Comparison of ENCODE assay signal across 8 cellular contexts in the genomic region with DNA sequence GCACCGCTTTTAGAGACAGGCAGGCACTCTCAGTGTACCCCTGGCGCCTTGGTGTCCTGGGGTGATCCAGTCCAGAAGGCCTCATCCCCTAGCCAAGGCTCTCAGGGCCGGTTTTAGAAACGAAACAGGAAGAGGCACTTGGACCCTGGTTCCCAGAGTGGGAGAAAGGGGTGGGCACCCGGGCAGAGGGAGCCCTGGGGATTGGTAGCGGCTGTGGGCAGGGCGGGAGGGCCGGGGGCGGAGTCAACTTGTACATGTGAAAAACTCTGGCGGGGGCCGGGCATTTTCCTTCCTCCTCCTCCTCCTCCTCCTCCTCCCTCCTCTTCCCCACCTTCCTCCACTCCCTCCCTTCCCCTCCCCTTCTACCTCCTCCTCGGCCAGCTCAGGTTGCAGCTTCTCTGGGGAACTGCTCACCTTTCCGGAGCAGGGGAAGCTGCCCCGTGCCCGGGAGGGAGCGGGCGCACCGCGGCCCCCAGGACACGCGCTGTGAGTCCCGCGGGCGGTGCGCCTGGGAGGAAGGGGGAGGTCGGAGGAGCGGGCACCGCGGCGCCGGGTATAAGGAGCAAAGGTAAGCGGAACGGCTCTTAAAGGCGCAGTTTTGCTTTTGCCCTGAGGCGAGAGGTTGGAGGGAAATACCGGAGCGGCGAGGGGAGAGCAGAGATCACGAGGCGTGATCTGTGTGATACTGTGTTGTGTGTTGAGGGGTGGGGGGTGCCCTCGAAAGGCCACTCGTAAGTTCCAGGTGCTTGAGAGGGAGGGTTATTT. TPM values are rescaled to one million over a fixed set of nuclear protein-coding genes. Genes with fewer than 3 reads are reported as not detected.
DNase-seq lines count a peak whose midpoint lies in the region; ATAC-seq and TF ChIP-seq lines count a peak whose summit lies in the region.

Gene CDK18, plus strand, starts transcription at position 359 of the 765 bp plus-strand sequence. CDS start 18,499 bp downstream, outside the sequence.

- peaks cover 48% of the 10 kb centered on the region for H3K4me1 ChIP-seq in HUES6 (ENCODE audit: control insufficient read depth, insufficient read depth, low read length)
- H3K4me1 ChIP-seq in OCI-LY1 (ENCODE audit: insufficient read depth, low read length, severe bottlenecking), result peaks cover 10% of the 10 kb centered on the region
- H3K4me1 ChIP-seq in osteoblast (ENCODE audit: insufficient read depth, low read length), result peaks cover 4% of the 10 kb centered on the region
- H3K4me1 ChIP-seq in aorta (ENCODE audit: control insufficient read depth in 1 of 2, insufficient read depth in 2 of 2, low read length in 2 of 2), result no peaks in the 10 kb centered on the region

- intact Hi-C loops in cardiac septum (cut with DNase I), result no loop called here
- intact Hi-C loops in aorta (cut with DNase I), result no loop called here

- no peaks in the 10 kb centered on the region for H3F3A ChIP-seq in OCI-LY1 (ENCODE audit: insufficient read depth, low read length)

- H3K4me1 Mint-ChIP-seq in activated naive CD8-positive, alpha-beta T cell (ENCODE audit: low read depth), result peaks cover 14% of the 10 kb centered on the region

- ATAC-seq in aorta (ENCODE audit: low FRiP score), result peak; percentile 70
- ATAC-seq in GM21423 (IDR thresholded peaks at IDR 0.05; ENCODE audit: unreplicated experiment), result no peak

- no peaks in the 10 kb centered on the region for H3K27me3 ChIP-seq in HUES6 (ENCODE audit: control insufficient read depth, insufficient read depth, low read length)
- peaks cover 2% of the 10 kb centered on the region; the same call in 1 of the 2 replicates for H3K27me3 ChIP-seq in OCI-LY1 (ENCODE audit: insufficient read depth, low read length)
- peaks cover 32% of the 10 kb centered on the region for H3K27me3 ChIP-seq in osteoblast (ENCODE audit: insufficient read depth, low read length)
- H3K27me3 ChIP-seq in aorta (ENCODE audit: control insufficient read depth in 1 of 2, insufficient read depth in 2 of 2, low read length in 1 of 2), result no peaks in the 10 kb centered on the region

- no peaks in the 10 kb centered on the region for H3K27me3 Mint-ChIP-seq in activated naive CD8-positive, alpha-beta T cell

- no peaks in the 10 kb centered on the region for H3K9me2 ChIP-seq in OCI-LY1 (ENCODE audit: low read depth, low read length)

- H3K36me3 ChIP-seq in HUES6 (ENCODE audit: control insufficient read depth, insufficient read depth, low read length), result no peaks in the 10 kb centered on the region
- no peaks in the 10 kb centered on the region for H3K36me3 ChIP-seq in OCI-LY1 (ENCODE audit: insufficient read depth, low read length)
- no peaks in the 10 kb centered on the region for H3K36me3 ChIP-seq in osteoblast (ENCODE audit: insufficient read depth, low read length)
- H3K36me3 ChIP-seq in aorta (ENCODE audit: control insufficient read depth in 1 of 2, insufficient read depth in 2 of 2, low read length in 1 of 2), result no peaks in the 10 kb centered on the region

- DNase-seq in AML-193 (lab: John Stamatoyannopoulos, UW) (peak; percentile 58 to 64), cardiac septum (ENCODE audit: low spot score) (peak; percentile 86), osteoblast (ENCODE audit: insufficient read length, low spot score, missing footprints) (peak; percentile 89), aorta (peak; percentile 91 to 92)

- TF ChIP-seq CTCF in OCI-LY1 (IDR thresholded peaks at IDR 0.05; ENCODE audit: low read length), result no peak
- TF ChIP-seq CTCF in osteoblast (IDR thresholded peaks at IDR 0.05; ENCODE audit: extremely low read depth, low read depth, low read length), result no peak

- H3K27ac Mint-ChIP-seq in activated naive CD8-positive, alpha-beta T cell, result no peak within 1 kb of the TSS

- no peaks in the 10 kb centered on the region for H3K36me3 Mint-ChIP-seq in activated naive CD8-positive, alpha-beta T cell

- H3K4me3 ChIP-seq in HUES6 (ENCODE audit: low read depth, low read length), result peak within 1 kb of the TSS; percentile 92
- H3K4me3 ChIP-seq in OCI-LY1 (ENCODE audit: low read depth, low read length, poor library complexity, severe bottlenecking), result peak within 1 kb of the TSS; percentile 63
- peak within 1 kb of the TSS; percentile 68 for H3K4me3 ChIP-seq in osteoblast (ENCODE audit: insufficient read depth, low read length)
- H3K4me3 ChIP-seq in aorta (ENCODE audit: low read length in 2 of 2), result peak within 1 kb of the TSS; percentile 38 to 85

- H3K9me3 ChIP-seq in HUES6 (ENCODE audit: control insufficient read depth, insufficient read depth, low read depth, low read length), result no peaks in the 10 kb centered on the region
- no peaks in the 10 kb centered on the region for H3K9me3 ChIP-seq in OCI-LY1 (ENCODE audit: low read length)
- no peaks in the 10 kb centered on the region for H3K9me3 ChIP-seq in osteoblast (ENCODE audit: low read depth, low read length)
- H3K9me3 ChIP-seq in aorta (ENCODE audit: control insufficient read depth, low read length), result no peaks in the 10 kb centered on the region

- no peaks in the 10 kb centered on the region for H4K20me1 ChIP-seq in OCI-LY1 (ENCODE audit: insufficient read depth, low read length)
- H4K20me1 ChIP-seq in osteoblast (ENCODE audit: insufficient read depth, low read length), result no peaks in the 10 kb centered on the region

- H3K4me3 Mint-ChIP-seq in activated naive CD8-positive, alpha-beta T cell, result peak within 1 kb of the TSS; percentile 83

- H2AFZ ChIP-seq in OCI-LY1 (ENCODE audit: low read length) (no peak within 1 kb of the TSS), osteoblast (ENCODE audit: low read length) (peak within 1 kb of the TSS; percentile 59)

- no peaks in the 10 kb centered on the region for H3K79me2 ChIP-seq in OCI-LY1 (ENCODE audit: insufficient read depth, low read length)
- H3K79me2 ChIP-seq in osteoblast (ENCODE audit: insufficient read depth, low read length), result no peaks in the 10 kb centered on the region

- no peaks in the 10 kb centered on the region for H3K9me3 Mint-ChIP-seq in activated naive CD8-positive, alpha-beta T cell (ENCODE audit: low read depth)

- 4 to 5% methylated on average over 37 to 42 of the region's 42 CpGs for WGBS in aorta, 2 donors

- H3K27ac ChIP-seq in HUES6 (ENCODE audit: low read depth, low read length) (peak within 1 kb of the TSS; percentile 57), OCI-LY1 (ENCODE audit: low read depth, low read length, poor library complexity, severe bottlenecking) (no peak within 1 kb of the TSS), osteoblast (ENCODE audit: low read depth, low read length) (no peak within 1 kb of the TSS), aorta (ENCODE audit: low read depth in 1 of 2, low read length in 2 of 2) (peak within 1 kb of the TSS in 1 of 2 donors; percentile 32)

- peak within 1 kb of the TSS; percentile 79 for H3K4me2 ChIP-seq in OCI-LY1 (ENCODE audit: low read length)
- H3K4me2 ChIP-seq in osteoblast (ENCODE audit: insufficient read depth, low read length), result peak within 1 kb of the TSS; percentile 73

- H3K9ac ChIP-seq in HUES6 (ENCODE audit: low read length) (peak within 1 kb of the TSS; percentile 70), OCI-LY1 (ENCODE audit: low read length) (peak within 1 kb of the TSS; percentile 60)

RNA-seq across cellular contexts. Expression of gene CDK18, which starts in this region (rescaled TPM):
- 195 TPM for total RNA-seq in cardiac septum
- total RNA-seq in osteoblast, result 0.29 and 0.72 TPM in 2 replicates
- 10 to 100 TPM; 47.1 to 80.7 TPM for total RNA-seq in aorta
- polyA plus RNA-seq in aorta, result 10 to 100 TPM; 14.8 to 19.1 TPM

Comparison
In these comparisons a context has a peak if more than half of its experiments do, and no peak if none do; other contexts are left out.
1. RNA of gene CDK18 (total RNA-seq): 195 TPM in cardiac septum (single experiment) and 47.1 to 80.7 TPM in aorta; 0.29 to 0.72 TPM in osteoblast; every median in the first group is over 10 times any median in the second.
2. Peak in DNase-seq, H3K4me3 ChIP-seq and H3K4me2 ChIP-seq in osteoblast; RNA of the gene not detected or under 1 TPM.
3. Peak in every context shown above with its lines, with median percentiles within 50 percentile points of each other: DNase-seq and H3K4me3 ChIP-seq.